Comparison of ENCODE assay signal across 17 cellular contexts in genomic region chr1:5682626-5683235, GRCh38.
DNase-seq lines count a peak whose midpoint lies in the region; TF ChIP-seq lines count a peak whose summit lies in the region.
"Had no signal": no experiment of that assay in that cellular context is flagged by ENCODE, and none has a peak within 500 bp of the region (broad histone marks: within the 10 kb centered on the region; RNA-seq: fewer than 3 reads in every experiment).

No MANE protein-coding gene starts in this region.

- H2AK5ac ChIP-seq in neuronal stem cell (ENCODE audit: low read depth, low read length), result no peak overlapping the region

- no peak overlapping the region for H2BK15ac ChIP-seq in neuronal stem cell (ENCODE audit: low read length)

- peaks cover 33% of the 10 kb centered on the region for H3K4me1 Mint-ChIP-seq in brain
- H3K4me1 Mint-ChIP-seq in nephron, result peaks cover 18% of the 10 kb centered on the region
- H3K4me1 Mint-ChIP-seq: CD4-positive, CD25-positive, alpha-beta regulatory T cell; IgD-negative memory B cell had no signal

- H3K79me1 ChIP-seq in neuronal stem cell (ENCODE audit: low read depth, low read length), result no peaks in the 10 kb centered on the region

- H3K23ac ChIP-seq in neuronal stem cell (ENCODE audit: low read depth, low read length, poor library complexity), result no peak overlapping the region

- TF ChIP-seq POLR2A in sigmoid colon (IDR thresholded peaks at IDR 0.05), result no peak

- H2BK5ac ChIP-seq in neuronal stem cell (ENCODE audit: low read length), result no peak overlapping the region

- no peak overlapping the region for H3K27ac ChIP-seq in neuronal stem cell (replicated peaks; ENCODE audit: low read length)
- H3K27ac ChIP-seq in sigmoid colon, result no peak overlapping the region
- H3K27ac ChIP-seq: 22Rv1, A549 had no signal

- no peak overlapping the region for H2AFZ ChIP-seq in neuronal stem cell (ENCODE audit: low read length)

- H3K4me3 Mint-ChIP-seq in brain (no peak overlapping the region), nephron (peak overlapping the region in 2 of 3 experiments; percentile 5 to 22)
- H3K4me3 Mint-ChIP-seq: CD4-positive, CD25-positive, alpha-beta regulatory T cell; CD8-positive, alpha-beta memory T cell; IgD-negative memory B cell had no signal

- H3K9me3 Mint-ChIP-seq in brain, result peaks cover 0 to 4% (median 3%) of the 10 kb centered on the region in 5 experiments
- H3K9me3 Mint-ChIP-seq in nephron, result no peaks in the 10 kb centered on the region

- H3K4me1 ChIP-seq in neuronal stem cell (ENCODE audit: control insufficient read depth in 2 of 2, insufficient read depth in 1 of 2, low read depth in 1 of 2, low read length in 2 of 2) (no peaks in the 10 kb centered on the region), sigmoid colon (no peaks in the 10 kb centered on the region)
- H3K4me1 ChIP-seq: A549 had no signal

- no peak overlapping the region for H4K91ac ChIP-seq in neuronal stem cell (ENCODE audit: low read depth, low read length, poor library complexity)

- no peak overlapping the region for H2BK12ac ChIP-seq in neuronal stem cell (ENCODE audit: low read length)

- H4K8ac ChIP-seq in neuronal stem cell (ENCODE audit: low read depth, low read length), result no peak overlapping the region

- no peak overlapping the region for H3K4ac ChIP-seq in neuronal stem cell (ENCODE audit: low read length)

- peak overlapping the region; percentile 11 for H3K14ac ChIP-seq in neuronal stem cell (ENCODE audit: low read length)

- TF ChIP-seq CTCF in brain (conservative IDR thresholded peaks at IDR 0.05), result no peak
- no peak for TF ChIP-seq CTCF in nephron (IDR thresholded peaks at IDR 0.05; ENCODE audit: unreplicated experiment in 3 of 3)
- no peak for TF ChIP-seq CTCF in sigmoid colon (IDR thresholded peaks at IDR 0.05)

- TF ChIP-seq EP300 in sigmoid colon (IDR thresholded peaks at IDR 0.05), result no peak

- H3K27me3 Mint-ChIP-seq in brain, result peaks cover 6% of the 10 kb centered on the region
- peaks cover 35% of the 10 kb centered on the region for H3K27me3 Mint-ChIP-seq in nephron (ENCODE audit: low read depth)

- peak overlapping the region in 3 of 5 experiments; percentile 55 to 71 (median 61) for H3K27ac Mint-ChIP-seq in brain
- peak overlapping the region in 1 of 3 experiments; percentile 6 for H3K27ac Mint-ChIP-seq in nephron
- H3K27ac Mint-ChIP-seq: CD4-positive, CD25-positive, alpha-beta regulatory T cell; IgD-negative memory B cell had no signal

- no CpG with 5 or more reads among the region's 16 CpGs for WGBS in neuronal stem cell (ENCODE audit: extremely low coverage in 2 of 2, insufficient read length in 2 of 2, insufficient replicate concordance in 1 of 2), 2 donors
- 71 to 74% methylated on average over 16 of the region's 16 CpGs for WGBS in sigmoid colon, 2 donors

- H3K9me3 ChIP-seq in neuronal stem cell (replicated peaks in 1 of 2; ENCODE audit: control insufficient read depth in 2 of 2, insufficient read depth in 1 of 2, low read depth in 1 of 2, low read length in 2 of 2), result no peaks in the 10 kb centered on the region
- no peaks in the 10 kb centered on the region for H3K9me3 ChIP-seq in sigmoid colon
- H3K9me3 ChIP-seq: A549 had no signal

- H2BK120ac ChIP-seq in neuronal stem cell (ENCODE audit: low read depth, low read length), result no peak overlapping the region

- H3K36me3 Mint-ChIP-seq in brain (no peaks in the 10 kb centered on the region), nephron (ENCODE audit: low read depth) (no peaks in the 10 kb centered on the region)
- H3K36me3 Mint-ChIP-seq: CD4-positive, CD25-positive, alpha-beta regulatory T cell; CD8-positive, alpha-beta memory T cell; IgD-negative memory B cell had no signal

- H3K4me3 ChIP-seq in neuronal stem cell (ENCODE audit: low read length in 2 of 2) (no peak overlapping the region), sigmoid colon (no peak overlapping the region)
- H3K4me3 ChIP-seq: A549 had no signal

- peaks cover 0 to 6% (median 0%) of the 10 kb centered on the region in 3 experiments for H3K27me3 ChIP-seq in neuronal stem cell (ENCODE audit: control insufficient read depth in 3 of 3, insufficient read depth in 3 of 3, low read depth in 1 of 3, low read length in 3 of 3)
- H3K27me3 ChIP-seq in sigmoid colon, result peaks cover 0 to 3% (median 0%) of the 10 kb centered on the region in 3 donors

- intact Hi-C loops in sigmoid colon (cut with DNase I), result no loop called here

- H3K9ac ChIP-seq in neuronal stem cell (ENCODE audit: low read depth, low read length, poor library complexity), result peak overlapping the region; percentile 18

- peak overlapping the region; percentile 67 for H3K18ac ChIP-seq in neuronal stem cell (ENCODE audit: low read length)

- H3K4me2 ChIP-seq in neuronal stem cell (ENCODE audit: insufficient read depth, low read length, poor library complexity, severe bottlenecking), result no peak overlapping the region
- H3K4me2 ChIP-seq: A549 had no signal

- H3K36me3 ChIP-seq in neuronal stem cell (replicated peaks in 1 of 2; ENCODE audit: control insufficient read depth in 2 of 2, insufficient read depth in 2 of 2, low read length in 2 of 2) (no peaks in the 10 kb centered on the region), sigmoid colon (no peaks in the 10 kb centered on the region)

- peak; percentile 36 for DNase-seq in activated effector memory CD4-positive, alpha-beta T cell treated with anti-CD3 and anti-CD28 coated beads, Interleukin-2, amount 50 U/mL, for 16 hours
- DNase-seq in activated effector memory CD4-positive, alpha-beta T cell treated with Interleukin-2 at 50 U/mL for 16 hours, result no peak
- DNase-seq in neuronal stem cell (ENCODE audit: low spot score), result no peak
- DNase-seq in AG08396 (ENCODE audit: low spot score), result no peak
- no peak for DNase-seq in sigmoid colon
- no peak for DNase-seq in HCEC 1CT
- DNase-seq: C1 segment of cervical spinal cord; CD4-positive, CD25-positive, alpha-beta regulatory T cell; CD8-positive, alpha-beta memory T cell; COR-L47; GOT3; H7 had no signal

Comparison
In these comparisons a context has a peak if more than half of its experiments do, and no peak if none do; other contexts are left out.
1. H3K4me3 Mint-ChIP-seq: peak in nephron (2 of 3); none in brain (0 of 5).